Comparison of ENCODE assay signal across 15 cellular contexts in genomic region chr6:128208078-128208477, GRCh38.
DNase-seq lines count a peak whose midpoint lies in the region; ATAC-seq and TF ChIP-seq lines count a peak whose summit lies in the region.
"Had no signal": no experiment of that assay in that cellular context is flagged by ENCODE, and none has a peak within 500 bp of the region (broad histone marks: within the 10 kb centered on the region; RNA-seq: fewer than 3 reads in every experiment).

No MANE protein-coding gene starts in this region.

- H3K4me3 ChIP-seq in RWPE2 (ENCODE audit: severe bottlenecking) (no peak overlapping the region), fibroblast of mammary gland (ENCODE audit: control insufficient read depth, low read depth, low read length) (no peak overlapping the region), skeletal muscle satellite cell (ENCODE audit: low read length) (peak overlapping the region; percentile 18)
- H3K4me3 ChIP-seq: mucosa of descending colon had no signal

- DNase-seq in HCEC 1CT (peak; percentile 38), RWPE2 (ENCODE audit: low spot score) (no peak), fibroblast of mammary gland (ENCODE audit: low read depth) (peak; percentile 12), T1000 (lab: John Stamatoyannopoulos, UW) (no peak), T-helper 17 cell (no peak), NOMO-1 treated with DMSO at 0.1 percent for 48 hours (lab: John Stamatoyannopoulos, UW; ENCODE audit: unreplicated experiment) (no peak)
- DNase-seq: activated naive CD8-positive, alpha-beta T cell treated with anti-CD3 and anti-CD28 coated beads for 36 hours; cortex of kidney; mucosa of descending colon; substantia nigra; T-cell had no signal

- H3K9me3 ChIP-seq in RWPE2 (ENCODE audit: severe bottlenecking) (no peaks in the 10 kb centered on the region), skeletal muscle satellite cell (replicated peaks; ENCODE audit: low read length) (no peaks in the 10 kb centered on the region), T-helper 17 cell (ENCODE audit: control insufficient read depth, low read length, poor library complexity, severe bottlenecking) (no peaks in the 10 kb centered on the region)
- H3K9me3 ChIP-seq: mucosa of descending colon had no signal

- ATAC-seq in RWPE2 (ENCODE audit: low read depth) (peak; percentile 54), T-helper 17 cell (no peak), GM19328 (IDR thresholded peaks at IDR 0.05; ENCODE audit: unreplicated experiment) (no peak)
- ATAC-seq: activated CD4-positive, CD25-positive, alpha-beta regulatory T cell treated with anti-CD3 and anti-CD28 coated beads, Interleukin-2, amount 50 U/mL, for 24 hours; mucosa of descending colon; T-cell had no signal

- no peak overlapping the region for H3K4me3 Mint-ChIP-seq in T-helper 17 cell
- H3K4me3 Mint-ChIP-seq: activated naive CD8-positive, alpha-beta T cell treated with anti-CD3 and anti-CD28 coated beads for 36 hours; T-cell had no signal

- no peaks in the 10 kb centered on the region for H3K27me3 ChIP-seq in RWPE2 (ENCODE audit: insufficient read depth, poor library complexity, severe bottlenecking)
- H3K27me3 ChIP-seq in skeletal muscle satellite cell (ENCODE audit: control insufficient read depth, insufficient read depth, low read length), result no peaks in the 10 kb centered on the region

- H3K9ac ChIP-seq in skeletal muscle satellite cell (ENCODE audit: low read depth, low read length), result peak overlapping the region; percentile 56
- H3K9ac ChIP-seq: parathyroid adenoma had no signal

- TF ChIP-seq CTCF in RWPE2 (IDR thresholded peaks at IDR 0.05; ENCODE audit: poor library complexity, severe bottlenecking) (no peak), fibroblast of mammary gland (conservative IDR thresholded peaks at IDR 0.05; ENCODE audit: control insufficient read depth, insufficient read depth, low read depth, low read length) (no peak)

- H3K27ac Mint-ChIP-seq in T-helper 17 cell, result no peak overlapping the region
- H3K27ac Mint-ChIP-seq: activated naive CD8-positive, alpha-beta T cell treated with anti-CD3 and anti-CD28 coated beads for 36 hours; T-cell had no signal

- no peaks in the 10 kb centered on the region for H3K27me3 Mint-ChIP-seq in T-helper 17 cell
- H3K27me3 Mint-ChIP-seq: activated naive CD8-positive, alpha-beta T cell treated with anti-CD3 and anti-CD28 coated beads for 36 hours; T-cell had no signal

- H3K4me2 ChIP-seq in skeletal muscle satellite cell (ENCODE audit: low read length), result peak overlapping the region; percentile 54

- 0 out of 2 replicates have a peak, but pooled peaks cover 6% of the 10 kb centered on the region for H3K36me3 ChIP-seq in RWPE2 (ENCODE audit: low read depth)
- no peaks in the 10 kb centered on the region for H3K36me3 ChIP-seq in skeletal muscle satellite cell (ENCODE audit: insufficient read depth, low read length)

- H3K27ac ChIP-seq in RWPE2 (ENCODE audit: poor library complexity, severe bottlenecking), result peak overlapping the region; percentile 51
- H3K27ac ChIP-seq: parathyroid adenoma had no signal

- H3K36me3 Mint-ChIP-seq in T-helper 17 cell (ENCODE audit: low read depth), result no peaks in the 10 kb centered on the region
- H3K36me3 Mint-ChIP-seq: T-cell had no signal

- H3K4me1 ChIP-seq in RWPE2 (ENCODE audit: insufficient read depth, poor library complexity, severe bottlenecking), result peaks cover 22% of the 10 kb centered on the region
- peaks cover 48% of the 10 kb centered on the region for H3K4me1 ChIP-seq in skeletal muscle satellite cell (ENCODE audit: control insufficient read depth, insufficient read depth, low read length)
- H3K4me1 ChIP-seq: parathyroid adenoma had no signal

- H3K4me1 Mint-ChIP-seq in T-helper 17 cell, result peaks cover 2% of the 10 kb centered on the region
- H3K4me1 Mint-ChIP-seq: activated naive CD8-positive, alpha-beta T cell treated with anti-CD3 and anti-CD28 coated beads for 36 hours had no signal

Comparison
In these comparisons a context has a peak if more than half of its experiments do, and no peak if none do; other contexts are left out.
1. DNase-seq: peak in HCEC 1CT (single experiment) and fibroblast of mammary gland (single experiment); none in RWPE2 (single experiment), T1000 (single experiment), T-helper 17 cell (0 of 3) and NOMO-1 treated with DMSO at 0.1 percent for 48 hours (single experiment).